ENCODE assay signal across 28 cellular contexts in the genomic region with DNA sequence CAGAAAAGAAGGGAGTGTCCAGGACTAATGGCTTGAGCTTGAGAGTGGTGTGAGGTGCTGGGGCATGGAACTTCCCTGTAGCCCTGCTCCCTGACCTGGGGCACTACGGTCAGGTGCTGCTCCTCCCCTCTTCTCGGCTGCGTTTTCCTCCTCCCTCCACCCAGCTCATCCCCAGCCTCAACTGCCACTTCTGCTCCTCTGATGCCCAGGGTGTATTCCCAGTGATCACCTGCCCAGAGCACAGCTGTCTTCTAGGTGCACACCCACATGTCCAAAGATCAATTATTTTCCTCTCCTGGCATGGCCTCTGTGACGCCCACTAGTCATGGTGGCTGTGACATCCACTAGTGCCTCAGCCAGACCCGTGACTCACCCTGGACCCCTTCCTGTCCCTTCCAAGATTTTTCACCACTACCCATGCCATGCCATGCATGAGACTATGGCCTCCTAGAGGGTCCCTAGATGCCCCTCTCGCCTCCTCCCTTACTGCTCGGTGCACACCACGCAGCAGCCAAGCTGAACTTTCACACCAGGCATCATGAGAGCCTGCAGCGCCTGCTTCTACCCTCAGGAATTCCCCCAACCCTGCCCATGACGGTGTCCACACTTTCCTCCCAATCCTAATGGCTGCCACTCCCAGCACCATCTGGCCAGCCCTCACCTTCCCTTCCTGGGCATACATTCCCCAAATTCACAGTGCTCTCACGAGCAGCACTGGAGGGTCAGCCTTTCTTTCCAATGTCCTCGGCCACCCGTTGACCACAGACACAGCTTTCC. TPM values are rescaled to one million over a fixed set of nuclear protein-coding genes. Genes with fewer than 3 reads are reported as not detected.
DNase-seq lines count a peak whose midpoint lies in the region; ATAC-seq, FAIRE-seq and TF ChIP-seq lines count a peak whose summit lies in the region.
"Had no signal": no experiment of that assay in that cellular context is flagged by ENCODE, and none has a peak within 500 bp of the region (broad histone marks: within the 10 kb centered on the region; RNA-seq: fewer than 3 reads in every experiment).

No MANE protein-coding gene starts in this region.

- H3K4me1 Mint-ChIP-seq in activated naive CD4-positive, alpha-beta T cell treated with anti-CD3 and anti-CD28 coated beads, Interleukin-2, amount 50 U/mL, for 24 hours: peaks cover 30% of the 10 kb centered on the region
- peaks cover 15 to 43% (median 39%) of the 10 kb centered on the region in 4 donors for H3K4me1 Mint-ChIP-seq in naive thymus-derived CD8-positive, alpha-beta T cell

- no peak for DNase-seq in activated naive CD4-positive, alpha-beta T cell treated with anti-CD3 and anti-CD28 coated beads, Interleukin-2, amount 50 U/mL, for 16 hours
- DNase-seq in coronary artery (ENCODE audit: low spot score) (peak; percentile 59), small intestine (peak; percentile 45), NCI-H748 treated with DMSO at 0.1 percent for 48 hours (lab: John Stamatoyannopoulos, UW) (no peak)
- no peak for DNase-seq in naive thymus-derived CD8-positive, alpha-beta T cell
- no peak for DNase-seq in stimulated activated CD4-positive, alpha-beta T cell treated with anti-CD3 and anti-CD28 coated beads, Interleukin-12 subunit alpha, Interleukin-12 subunit beta, amount 100 ng/mL, for 4 hours
- DNase-seq in activated CD4-positive, alpha-beta T cell treated with anti-CD3 and anti-CD28 coated beads, Interleukin-2, amount 50 U/mL, for 4 hours: no peak
- DNase-seq: activated CD4-positive, alpha-beta memory T cell treated with anti-CD3 and anti-CD28 coated beads, Interleukin-2, amount 10 ng/mL, durations not matched to agents 7 days and 5 days; amniotic stem cell; BE2C; cerebellar nuclear complex; effector CD8-positive, alpha-beta T cell; foreskin keratinocyte; NCI-H1417 treated with DMSO at 0.1 percent for 48 hours; NCI-H2107; NCI-H446 treated with DMSO at 0.1 percent for 48 hours; NK-92 treated with Interleukin-12 subunit alpha and Interleukin-12 subunit beta, amount 100 ng/mL, for 24 hours; sigmoid colon had no signal

- peak overlapping the region; percentile 42 for H3K27ac Mint-ChIP-seq in activated naive CD4-positive, alpha-beta T cell treated with anti-CD3 and anti-CD28 coated beads, Interleukin-2, amount 50 U/mL, for 24 hours
- peak overlapping the region in 9 of 10 donors; percentile 10 to 90 (median 70) for H3K27ac Mint-ChIP-seq in naive thymus-derived CD8-positive, alpha-beta T cell
- H3K27ac Mint-ChIP-seq: activated CD4-positive, alpha-beta memory T cell treated with anti-CD3 and anti-CD28 coated beads, Interleukin-2, amount 10 ng/mL, durations not matched to agents 7 days and 5 days had no signal

- H3K4me3 Mint-ChIP-seq in activated naive CD4-positive, alpha-beta T cell treated with anti-CD3 and anti-CD28 coated beads, Interleukin-2, amount 50 U/mL, for 24 hours: no peak overlapping the region
- H3K4me3 Mint-ChIP-seq in naive thymus-derived CD8-positive, alpha-beta T cell: peak overlapping the region in 7 of 10 donors; percentile 12 to 43 (median 22)
- H3K4me3 Mint-ChIP-seq: activated CD4-positive, alpha-beta memory T cell treated with anti-CD3 and anti-CD28 coated beads, Interleukin-2, amount 10 ng/mL, durations not matched to agents 7 days and 5 days had no signal

- ATAC-seq in naive thymus-derived CD8-positive, alpha-beta T cell: no peak
- ATAC-seq: foreskin keratinocyte had no signal

- no peak for FAIRE-seq in small intestine (lab: Jason Lieb, UNC)
- FAIRE-seq: A204.1, GM19239 had no signal

- H3K4me1 ChIP-seq in small intestine (ENCODE audit: control insufficient read depth in 2 of 2, insufficient read depth in 1 of 2, low read depth in 1 of 2, low read length in 1 of 2): peaks cover 3 to 8% of the 10 kb centered on the region in 2 donors

- no peak for TF ChIP-seq CTCF in coronary artery (IDR thresholded peaks at IDR 0.05)

- no peak overlapping the region for H3K4me3 ChIP-seq in coronary artery
- no peak overlapping the region for H3K4me3 ChIP-seq in small intestine (ENCODE audit: low read depth in 1 of 2, low read length in 2 of 2)
- H3K4me3 ChIP-seq: hepatocyte, Peyer's patch, sigmoid colon, SJSA1 had no signal

- no peaks in the 10 kb centered on the region for H3K9me3 ChIP-seq in small intestine (ENCODE audit: control insufficient read depth, low read depth)
- H3K9me3 ChIP-seq: BE2C, Peyer's patch, sigmoid colon, SJSA1 had no signal

- WGBS in small intestine, 3 donors: 54 to 79% (median 61%) methylated on average over 13 of the region's 13 CpGs

- H3K27me3 ChIP-seq in small intestine (ENCODE audit: control insufficient read depth in 2 of 2, insufficient read depth in 2 of 2, low read length in 2 of 2): no peaks in the 10 kb centered on the region
- H3K27me3 ChIP-seq: BE2C, foreskin keratinocyte, hepatocyte, Peyer's patch, sigmoid colon, SJSA1 had no signal

- no peaks in the 10 kb centered on the region for H3K27me3 Mint-ChIP-seq in activated naive CD4-positive, alpha-beta T cell treated with anti-CD3 and anti-CD28 coated beads, Interleukin-2, amount 50 U/mL, for 24 hours
- no peaks in the 10 kb centered on the region for H3K27me3 Mint-ChIP-seq in naive thymus-derived CD8-positive, alpha-beta T cell

- no peaks in the 10 kb centered on the region for H3K9me3 Mint-ChIP-seq in activated naive CD4-positive, alpha-beta T cell treated with anti-CD3 and anti-CD28 coated beads, Interleukin-2, amount 50 U/mL, for 24 hours
- H3K9me3 Mint-ChIP-seq in naive thymus-derived CD8-positive, alpha-beta T cell: no peaks in the 10 kb centered on the region
- H3K9me3 Mint-ChIP-seq: activated CD4-positive, alpha-beta memory T cell treated with anti-CD3 and anti-CD28 coated beads, Interleukin-2, amount 10 ng/mL, durations not matched to agents 7 days and 5 days had no signal

- H3K36me3 ChIP-seq in small intestine (ENCODE audit: control insufficient read depth in 2 of 2, insufficient read depth in 2 of 2, low read length in 2 of 2): no peaks in the 10 kb centered on the region
- H3K36me3 ChIP-seq: BE2C, Peyer's patch, sigmoid colon, SJSA1 had no signal

- POLR2A ChIA-PET in naive thymus-derived CD8-positive, alpha-beta T cell (lab: Charles Lee): interaction anchor here (6.3 kb wide), 1 partner anchor 13 kb away, joined by 41 read pairs; the partner anchor contains the start of gene THAP7

- no peak overlapping the region for H3K27ac ChIP-seq in coronary artery
- no peak overlapping the region for H3K27ac ChIP-seq in small intestine (ENCODE audit: low read depth in 1 of 2, low read length in 1 of 2)
- H3K27ac ChIP-seq: foreskin keratinocyte, hepatocyte, Peyer's patch, sigmoid colon, SJSA1 had no signal

- H3K36me3 Mint-ChIP-seq in activated naive CD4-positive, alpha-beta T cell treated with anti-CD3 and anti-CD28 coated beads, Interleukin-2, amount 50 U/mL, for 24 hours: no peaks in the 10 kb centered on the region
- no peaks in the 10 kb centered on the region for H3K36me3 Mint-ChIP-seq in naive thymus-derived CD8-positive, alpha-beta T cell

RNA-seq across cellular contexts. Expression of gene P2RX6, which starts 1.9 kb away (rescaled TPM):
- 1 to 10 TPM; 2.7 to 4.5 TPM for total RNA-seq in naive thymus-derived CD8-positive, alpha-beta T cell
- 1 to 10 TPM in 1 of 3 donors, under 1 TPM in 2; 0.25 to 1.1 (median 0.74) TPM for polyA plus RNA-seq in naive thymus-derived CD8-positive, alpha-beta T cell
- under 1 TPM in 1 of 3 donors, not detected in 2; 0.84 TPM for polyA plus RNA-seq in small intestine

RNA-seq across cellular contexts. Expression of gene THAP7, which starts 14.9 kb away (rescaled TPM):
- 10 to 100 TPM; 68.5 to 70.5 TPM for total RNA-seq in naive thymus-derived CD8-positive, alpha-beta T cell
- 10 to 100 TPM; 31.7 to 55.5 (median 41.1) TPM for polyA plus RNA-seq in naive thymus-derived CD8-positive, alpha-beta T cell
- polyA plus RNA-seq in small intestine: 10 to 100 TPM; 30.0 to 43.2 (median 31.5) TPM

RNA-seq across cellular contexts. Expression of gene SLC7A4, which starts 15.5 kb away (rescaled TPM):
- total RNA-seq in naive thymus-derived CD8-positive, alpha-beta T cell: 1 to 10 TPM in 1 of 2 experiments, under 1 TPM in 1; 0.69 to 1.3 TPM
- polyA plus RNA-seq in naive thymus-derived CD8-positive, alpha-beta T cell: 1 to 10 TPM in 2 of 3 donors, under 1 TPM in 1; 0.99 to 1.4 (median 1.2) TPM
- 1 to 10 TPM in 1 of 3 donors, under 1 TPM in 1, not detected in 1; 0.27 to 2.3 TPM for polyA plus RNA-seq in small intestine
- total RNA-seq: activated CD4-positive, alpha-beta memory T cell treated with anti-CD3 and anti-CD28 coated beads, Interleukin-2, amount 10 ng/mL, durations not matched to agents 7 days and 5 days; Daoy; SJSA1 had no signal

RNA-seq across cellular contexts. Expression of gene LRRC74B, which starts 28.9 kb away (rescaled TPM):
- total RNA-seq in naive thymus-derived CD8-positive, alpha-beta T cell: under 1 TPM in 1 of 2 experiments, not detected in 1; 0.11 TPM
- not detected for polyA plus RNA-seq in naive thymus-derived CD8-positive, alpha-beta T cell
- under 1 TPM in 1 of 3 donors, not detected in 2; 0.16 TPM for polyA plus RNA-seq in small intestine
- total RNA-seq: activated CD4-positive, alpha-beta memory T cell treated with anti-CD3 and anti-CD28 coated beads, Interleukin-2, amount 10 ng/mL, durations not matched to agents 7 days and 5 days; Daoy; foreskin keratinocyte; lower leg skin; Peyer's patch; sigmoid colon; SJSA1; subcutaneous adipose tissue; urinary bladder had no signal
- polyA plus RNA-seq: foreskin keratinocyte, urinary bladder had no signal

RNA-seq across cellular contexts. Expression of gene LZTR1, which starts 34.7 kb away (rescaled TPM):
- total RNA-seq in naive thymus-derived CD8-positive, alpha-beta T cell: 100 to 1,000 TPM in 1 of 2 experiments, 10 to 100 TPM in 1; 92.9 to 103 TPM
- 10 to 100 TPM in 2 of 3 donors, 1 to 10 TPM in 1; 8.6 to 14.5 (median 12.3) TPM for polyA plus RNA-seq in naive thymus-derived CD8-positive, alpha-beta T cell
- 10 to 100 TPM; 22.7 to 38.0 (median 26.8) TPM for polyA plus RNA-seq in small intestine

Comparison
In these comparisons a context has a peak if more than half of its experiments do, and no peak if none do; other contexts are left out.
1. DNase-seq: peak in coronary artery (single experiment) and small intestine (single experiment); none in activated naive CD4-positive, alpha-beta T cell treated with anti-CD3 and anti-CD28 coated beads, Interleukin-2, amount 50 U/mL, for 16 hours (single experiment), naive thymus-derived CD8-positive, alpha-beta T cell (0 of 10), NCI-H748 treated with DMSO at 0.1 percent for 48 hours (single experiment), stimulated activated CD4-positive, alpha-beta T cell treated with anti-CD3 and anti-CD28 coated beads, Interleukin-12 subunit alpha, Interleukin-12 subunit beta, amount 100 ng/mL, for 4 hours (single experiment) and activated CD4-positive, alpha-beta T cell treated with anti-CD3 and anti-CD28 coated beads, Interleukin-2, amount 50 U/mL, for 4 hours (0 of 2).